In the genomic region with DNA sequence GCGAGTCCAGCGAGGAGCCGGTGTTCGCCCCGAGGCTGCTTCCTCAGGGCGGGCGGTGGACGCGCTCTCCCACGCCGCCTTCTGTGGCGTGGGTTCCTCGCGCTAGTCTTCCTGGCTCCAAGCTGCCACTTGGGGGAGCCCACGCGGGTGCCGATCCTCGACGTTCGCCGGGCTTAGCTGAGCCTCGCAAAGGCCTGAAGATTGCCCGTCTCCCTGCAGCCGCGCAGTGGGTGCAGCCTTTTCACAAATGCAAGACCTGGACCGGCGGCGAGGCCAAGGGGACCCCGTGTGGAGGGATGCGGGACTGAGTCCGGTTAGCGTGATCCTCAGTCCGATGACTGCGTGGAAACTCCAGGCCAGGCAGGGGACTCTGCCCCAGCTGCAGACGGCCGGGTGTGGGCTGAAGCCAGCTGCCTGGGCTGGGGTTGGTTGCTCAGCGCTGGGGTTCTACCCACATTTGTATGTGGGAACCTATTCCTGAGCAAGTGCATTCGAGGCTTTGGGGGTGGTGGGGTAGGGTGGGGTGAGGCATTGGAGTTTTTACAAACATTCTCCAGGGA, we compare ENCODE assay signal across 8 cellular contexts.
A peak's percentile ranks its signal among the peaks of the same experiment; 100 is the strongest.
DNase-seq lines count a peak whose midpoint lies in the region; ATAC-seq lines count a peak whose summit lies in the region.

No MANE protein-coding gene starts in this region.

- peaks cover 10% of the 10 kb centered on the region for H3K4me1 ChIP-seq in NT2/D1 (ENCODE audit: insufficient read depth, insufficient read length)

- H3K27ac Mint-ChIP-seq in activated T-cell treated with anti-CD3 and anti-CD28 coated beads, Interleukin-2, amount 50 U/mL, for 24 hours, result peak overlapping the region; percentile 97
- peak overlapping the region; percentile 100 for H3K27ac Mint-ChIP-seq in central memory CD8-positive, alpha-beta T cell (ENCODE audit: low read depth)

- H3K36me3 ChIP-seq in NT2/D1 (ENCODE audit: insufficient read depth, insufficient read length, low read length), result peaks cover 8% of the 10 kb centered on the region

- no peaks in the 10 kb centered on the region for H3K9me3 ChIP-seq in NT2/D1 (ENCODE audit: insufficient read depth, low read length)

- peaks cover 9% of the 10 kb centered on the region for H3K36me3 Mint-ChIP-seq in activated T-cell treated with anti-CD3 and anti-CD28 coated beads, Interleukin-2, amount 50 U/mL, for 24 hours (ENCODE audit: low read depth)
- H3K36me3 Mint-ChIP-seq in central memory CD8-positive, alpha-beta T cell (ENCODE audit: insufficient read depth), result peaks cover 30% of the 10 kb centered on the region

- peaks cover 13% of the 10 kb centered on the region for H3K27me3 ChIP-seq in NT2/D1 (ENCODE audit: insufficient read depth, insufficient read length)

- DNase-seq in activated T-cell treated with anti-CD3 and anti-CD28 coated beads, Interleukin-2, amount 50 U/mL, for 24 hours, result no peak
- no peak for DNase-seq in activated T-cell treated with anti-CD3 and anti-CD28 coated beads, Interleukin-2, amount 50 U/mL, for 48 hours
- no peak for DNase-seq in NT2/D1 (ENCODE audit: low read depth, low spot score)
- DNase-seq in central memory CD8-positive, alpha-beta T cell (ENCODE audit: low spot score in 2 of 2), result peak; percentile 67 to 72
- DNase-seq in middle frontal gyrus (ENCODE audit: extremely low spot score, low spot score), result peak; percentile 73
- no peak for DNase-seq in pons (ENCODE audit: low spot score)
- DNase-seq in DMS153 treated with DMSO at 0.1 percent for 48 hours (lab: John Stamatoyannopoulos, UW; ENCODE audit: unreplicated experiment), result no peak

- ATAC-seq in HG02610 (IDR thresholded peaks at IDR 0.05; ENCODE audit: unreplicated experiment), result peak; percentile 16
- ATAC-seq in central memory CD8-positive, alpha-beta T cell (replicated peaks; ENCODE audit: extremely low read depth, poor library complexity, severe bottlenecking), result peak; percentile 77

- H3K4me3 Mint-ChIP-seq in activated T-cell treated with anti-CD3 and anti-CD28 coated beads, Interleukin-2, amount 50 U/mL, for 24 hours, result peak overlapping the region; percentile 94
- H3K4me3 Mint-ChIP-seq in central memory CD8-positive, alpha-beta T cell, result peak overlapping the region; percentile 94

- peak overlapping the region; percentile 81 for H3K9ac ChIP-seq in NT2/D1 (ENCODE audit: insufficient read length, low read depth)

- H3K9me3 Mint-ChIP-seq in activated T-cell treated with anti-CD3 and anti-CD28 coated beads, Interleukin-2, amount 50 U/mL, for 24 hours, result no peaks in the 10 kb centered on the region
- H3K9me3 Mint-ChIP-seq in central memory CD8-positive, alpha-beta T cell, result no peaks in the 10 kb centered on the region

- peak overlapping the region; percentile 58 for H3K4me3 ChIP-seq in NT2/D1 (ENCODE audit: insufficient read length, low read depth)

- H3K27me3 Mint-ChIP-seq in activated T-cell treated with anti-CD3 and anti-CD28 coated beads, Interleukin-2, amount 50 U/mL, for 24 hours, result peaks cover 2% of the 10 kb centered on the region
- H3K27me3 Mint-ChIP-seq in central memory CD8-positive, alpha-beta T cell, result peaks cover 10% of the 10 kb centered on the region

- peaks cover 45% of the 10 kb centered on the region for H3K4me1 Mint-ChIP-seq in activated T-cell treated with anti-CD3 and anti-CD28 coated beads, Interleukin-2, amount 50 U/mL, for 24 hours (ENCODE audit: low read depth)
- peaks cover 51% of the 10 kb centered on the region for H3K4me1 Mint-ChIP-seq in central memory CD8-positive, alpha-beta T cell

Comparison
In these comparisons a context has a peak if more than half of its experiments do, and no peak if none do; other contexts are left out.
1. DNase-seq: peak in central memory CD8-positive, alpha-beta T cell (2 of 2) and middle frontal gyrus (single experiment); none in activated T-cell treated with anti-CD3 and anti-CD28 coated beads, Interleukin-2, amount 50 U/mL, for 24 hours (single experiment), activated T-cell treated with anti-CD3 and anti-CD28 coated beads, Interleukin-2, amount 50 U/mL, for 48 hours (0 of 2), NT2/D1 (single experiment), pons (single experiment) and DMS153 treated with DMSO at 0.1 percent for 48 hours (single experiment).